Comparison of ENCODE assay signal across 10 cellular contexts in the genomic region with DNA sequence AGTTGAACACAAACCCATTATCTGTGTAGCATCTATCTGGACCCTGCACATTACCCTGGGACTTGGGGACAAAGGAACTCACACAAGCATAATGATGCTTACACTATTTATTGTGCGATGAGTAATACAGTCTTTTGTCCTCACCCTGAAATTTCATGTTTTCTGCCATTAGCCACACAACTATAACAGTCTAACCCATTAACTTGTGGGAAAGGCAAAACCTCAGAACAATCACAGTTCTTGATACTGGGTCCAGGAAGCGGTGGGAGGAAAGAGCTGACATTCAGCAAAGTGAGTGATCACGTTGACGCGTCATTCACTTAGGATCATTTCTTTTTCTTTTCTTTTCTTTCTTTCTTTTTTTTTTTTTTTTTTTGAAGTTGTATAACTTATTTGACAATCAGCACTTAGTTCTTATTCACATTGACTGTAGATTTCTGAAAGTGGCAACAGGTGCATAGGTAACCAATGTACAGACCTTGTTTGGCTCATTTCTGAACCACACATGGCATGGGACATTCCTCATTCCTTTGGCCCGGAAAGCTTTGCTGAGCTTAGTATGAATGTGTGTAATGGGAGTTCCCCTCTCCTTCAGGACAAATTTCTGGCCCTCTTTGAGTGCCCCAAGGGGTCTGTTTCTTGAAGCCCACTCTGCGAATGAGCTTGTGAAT.
DNase-seq lines count a peak whose midpoint lies in the region; ATAC-seq, FAIRE-seq and TF ChIP-seq lines count a peak whose summit lies in the region.
"Had no signal": no experiment of that assay in that cellular context is flagged by ENCODE, and none has a peak within 500 bp of the region (broad histone marks: within the 10 kb centered on the region; RNA-seq: fewer than 3 reads in every experiment).

No MANE protein-coding gene starts in this region.

- CTCF ChIA-PET in HepG2 (lab: Yijun Ruan, JAX; ENCODE audit: low intra/inter-chr PET ratio, low total read pairs) = no interaction called here

- TF ChIP-seq EP300 in HepG2 (IDR thresholded peaks at IDR 0.05; ENCODE audit: low read depth in 2 of 2, low read length in 2 of 2) = no peak
- TF ChIP-seq EP300 in HepG2 (CRISPR knock-in tag; IDR thresholded peaks at IDR 0.05; ENCODE audit: borderline replicate concordance) = no peak

- H4K20me1 ChIP-seq in HepG2 (ENCODE audit: insufficient read depth, low read length) = no peaks in the 10 kb centered on the region

- intact Hi-C loops in HepG2 (cut with micrococcal nuclease; ENCODE audit: unreplicated experiment) = no loop called here

- peak overlapping the region; percentile 63 for H3K4me3 Mint-ChIP-seq in activated naive CD4-positive, alpha-beta T cell treated with anti-CD3 and anti-CD28 coated beads, Interleukin-2, amount 50 U/mL, for 24 hours

- TF ChIP-seq POLR2A in HepG2 (IDR thresholded peaks at IDR 0.05; ENCODE audit: insufficient read depth in 1 of 2, low read depth in 2 of 2, low read length in 2 of 2) = no peak

- H3K9me3 ChIP-seq in HepG2 (ENCODE audit: low read length) = no peaks in the 10 kb centered on the region

- H3K79me2 ChIP-seq in HepG2 (ENCODE audit: insufficient read depth, low read length) = no peaks in the 10 kb centered on the region

- H3K9me3 Mint-ChIP-seq in activated naive CD4-positive, alpha-beta T cell treated with anti-CD3 and anti-CD28 coated beads, Interleukin-2, amount 50 U/mL, for 24 hours = no peaks in the 10 kb centered on the region

- H3K9ac ChIP-seq in HepG2 (ENCODE audit: insufficient read depth, low read depth, low read length) = no peak overlapping the region

- no TSS peak for BruUV-seq in HepG2 (replicated peaks; lab: Mats Ljungman, UMichigan)

- TF ChIP-seq CTCF in GM06990 (IDR thresholded peaks at IDR 0.05; ENCODE audit: insufficient read depth, low read length, poor library complexity, severe bottlenecking) = no peak
- no peak for TF ChIP-seq CTCF in HepG2 (CRISPR knock-in tag; IDR thresholded peaks at IDR 0.05)

- DNase-seq in GM06990 (ENCODE audit: extremely low read depth, insufficient read length) (peak; percentile 43), HUDEP-2 (lab: John Stamatoyannopoulos, UW; ENCODE audit: unreplicated experiment in 76 of 76) (no peak), HepG2 (ENCODE audit: low spot score) (no peak), nucleus accumbens (lab: John Stamatoyannopoulos, UW) (no peak), NCI-H446 (lab: John Stamatoyannopoulos, UW) (no peak)
- DNase-seq: NCI-H1092 treated with DMSO at 0.1 percent for 48 hours, retina had no signal

- H3K36me3 Mint-ChIP-seq in activated naive CD4-positive, alpha-beta T cell treated with anti-CD3 and anti-CD28 coated beads, Interleukin-2, amount 50 U/mL, for 24 hours = no peaks in the 10 kb centered on the region

- no peak overlapping the region for H3K27ac ChIP-seq in HepG2 (ENCODE audit: extremely low read length, insufficient read depth, low read length)

- H3K4me2 ChIP-seq in HepG2 (ENCODE audit: low read depth, low read length) = no peak overlapping the region

- POLR2A ChIA-PET in HepG2 (lab: Yijun Ruan, JAX) = no interaction called here

- H3K36me3 ChIP-seq in GM06990 (ENCODE audit: control insufficient read depth, insufficient read depth, low read length) (no peaks in the 10 kb centered on the region), HepG2 (replicated peaks in 1 of 2; ENCODE audit: control insufficient read depth in 1 of 2, insufficient read depth in 2 of 2, low read length in 2 of 2) (no peaks in the 10 kb centered on the region)

- H3K4me1 ChIP-seq in HepG2 (ENCODE audit: insufficient read depth, low read length) = no peaks in the 10 kb centered on the region

- no peak overlapping the region for H2AFZ ChIP-seq in HepG2 (ENCODE audit: low read length)

- 62% methylated on average over 7 of the region's 7 CpGs for WGBS in HepG2 (ENCODE audit: low lambda C conversion rate)

- H3K4me1 Mint-ChIP-seq in activated naive CD4-positive, alpha-beta T cell treated with anti-CD3 and anti-CD28 coated beads, Interleukin-2, amount 50 U/mL, for 24 hours = peaks cover 45% of the 10 kb centered on the region

- no peak for TF ChIP-seq RAD21 in HepG2 (CRISPR knock-in tag; IDR thresholded peaks at IDR 0.05)

- no peaks in the 10 kb centered on the region for H3K27me3 Mint-ChIP-seq in activated naive CD4-positive, alpha-beta T cell treated with anti-CD3 and anti-CD28 coated beads, Interleukin-2, amount 50 U/mL, for 24 hours

- H3K4me3 ChIP-seq in GM06990 (replicated peaks; ENCODE audit: low read depth, low read length) = no peak overlapping the region
- no peak overlapping the region for H3K4me3 ChIP-seq in HepG2 (replicated peaks in 1 of 3; ENCODE audit: insufficient read depth in 1 of 3, low read depth in 2 of 3, low read length in 3 of 3)

- in situ Hi-C loops in HepG2 (cut with HindIII; ENCODE audit: extremely low pct_ligation_motif_present, low pct_unique_long_range_greater_than_20kb) = no loop called here

- H3K27me3 ChIP-seq in GM06990 (replicated peaks; ENCODE audit: control insufficient read depth, insufficient read depth, low read length) (no peaks in the 10 kb centered on the region), HepG2 (ENCODE audit: control insufficient read depth in 1 of 2, insufficient read depth in 2 of 2, low read length in 2 of 2) (no peaks in the 10 kb centered on the region)

- peak; percentile 51 for ATAC-seq in GM19397 (IDR thresholded peaks at IDR 0.05; ENCODE audit: unreplicated experiment)
- peak; percentile 35 for ATAC-seq in HG03103 (IDR thresholded peaks at IDR 0.05; ENCODE audit: low read depth, unreplicated experiment)
- no peak for ATAC-seq in HepG2

- H3K27ac Mint-ChIP-seq in activated naive CD4-positive, alpha-beta T cell treated with anti-CD3 and anti-CD28 coated beads, Interleukin-2, amount 50 U/mL, for 24 hours = peak overlapping the region; percentile 94

- no peak for FAIRE-seq in HepG2 (lab: Jason Lieb, UNC)

TF ChIP-seq in HepG2, 621 proteins besides CTCF, POLR2A, EP300 and RAD21:
- TF ChIP-seq HNRNPK (IDR thresholded peaks at IDR 0.05; ENCODE audit: low read depth, low read length, poor library complexity, severe bottlenecking) = no peak
- TF ChIP-seq ZNF597 (CRISPR knock-in tag; IDR thresholded peaks at IDR 0.05) = no peak
